ENCODE assay signal across 1 cellular context in the genomic region with DNA sequence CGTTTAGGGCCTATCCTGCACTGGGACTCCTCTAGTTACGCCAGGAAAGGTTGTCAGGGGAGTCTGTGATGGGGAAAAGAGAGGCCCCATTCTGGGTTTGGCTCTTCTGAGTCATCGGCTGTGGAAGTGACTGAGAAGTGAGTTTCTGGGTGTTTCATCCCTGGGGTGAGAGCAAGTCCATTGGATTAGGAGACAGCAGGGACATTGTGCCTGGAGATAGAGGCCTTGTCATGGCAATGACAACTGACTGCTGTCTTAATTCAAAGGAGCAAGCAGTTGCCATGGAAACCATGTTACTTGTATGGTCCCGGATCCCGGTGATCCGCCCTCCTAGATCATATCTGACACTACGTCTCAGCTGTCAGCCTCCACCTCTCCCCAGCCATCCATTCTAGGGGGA.
TF ChIP-seq lines count a peak whose summit lies in the region.

No MANE protein-coding gene starts in this region.

TF ChIP-seq in K562, 482 proteins besides CTCF, POLR2A, EP300 and RAD21:
- TF ChIP-seq SNIP1 (IDR thresholded peaks at IDR 0.05; ENCODE audit: low read depth) (no peak), FOXA1 (IDR thresholded peaks at IDR 0.05; ENCODE audit: borderline replicate concordance) (no peak), PKNOX1 (IDR thresholded peaks at IDR 0.05) (0 out of 2 replicates have a peak, but pooled peaks have one; percentile 26), RFX1 (IDR thresholded peaks at IDR 0.05) (peak; percentile 91), FOXM1 (IDR thresholded peaks at IDR 0.05; ENCODE audit: low read depth) (no peak), FOXM1 (CRISPR knock-in tag; IDR thresholded peaks at IDR 0.05; ENCODE audit: low read depth) (no peak)
